Comparison of ENCODE assay signal across 27 cellular contexts in the genomic region with DNA sequence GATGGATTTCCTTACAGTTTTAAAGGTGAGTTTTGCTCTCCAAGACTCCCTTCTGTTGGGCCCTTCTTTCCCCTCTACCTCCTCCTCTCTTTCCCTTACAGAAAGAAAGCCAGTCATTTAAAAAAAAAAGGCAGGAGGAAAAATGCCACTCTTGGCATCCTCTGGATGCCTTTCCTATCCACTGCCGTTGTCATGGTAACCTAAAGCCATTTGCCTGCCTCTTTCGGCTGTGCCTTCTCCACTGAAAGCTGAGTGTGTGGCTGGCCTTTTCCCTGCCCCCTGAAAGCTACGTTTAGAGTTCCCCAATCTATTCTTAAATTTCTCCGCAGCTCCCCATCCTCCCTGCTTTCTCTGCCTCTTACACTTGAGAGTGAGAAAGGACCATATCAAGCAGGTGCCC.
A peak's percentile ranks its signal among the peaks of the same experiment; 100 is the strongest.
DNase-seq lines count a peak whose midpoint lies in the region; ATAC-seq, FAIRE-seq and TF ChIP-seq lines count a peak whose summit lies in the region.
"Had no signal": no experiment of that assay in that cellular context is flagged by ENCODE, and none has a peak within 500 bp of the region (broad histone marks: within the 10 kb centered on the region; RNA-seq: fewer than 3 reads in every experiment).

No MANE protein-coding gene starts in this region.

- H3K4me3 ChIP-seq in SK-N-SH (ENCODE audit: low read depth in 2 of 2, low read length in 1 of 2) (no peak overlapping the region), colonic mucosa (no peak overlapping the region)
- H3K4me3 ChIP-seq: BLaER1 treated with 17β-estradiol and CSF1 and Interleukin-3, amounts not matched to agents 10 nM and 100 nM; hepatocyte; SJCRH30; thoracic aorta had no signal

- H3K9ac ChIP-seq in SK-N-SH (no peak overlapping the region), colonic mucosa (ENCODE audit: low read depth in 2 of 2, low read length in 2 of 2) (no peak overlapping the region)
- H3K9ac ChIP-seq: BLaER1 treated with 17β-estradiol and CSF1 and Interleukin-3, amounts not matched to agents 10 nM and 100 nM had no signal

- H3K4me2 ChIP-seq in SK-N-SH: no peak overlapping the region
- H3K4me2 ChIP-seq: BLaER1 treated with 17β-estradiol and CSF1 and Interleukin-3, amounts not matched to agents 10 nM and 100 nM; hepatocyte had no signal

- CTCF ChIA-PET in SK-N-SH (lab: Yijun Ruan, JAX): interaction anchor here (1.2 kb wide), 1 partner anchor 11 kb away, joined by 3 read pairs; no protein-coding TSS in a partner anchor

- no peaks in the 10 kb centered on the region for H3K27me3 ChIP-seq in SK-N-SH (ENCODE audit: insufficient read depth)
- H3K27me3 ChIP-seq in colonic mucosa: no peaks in the 10 kb centered on the region
- H3K27me3 ChIP-seq: BLaER1 treated with 17β-estradiol and CSF1 and Interleukin-3, amounts not matched to agents 10 nM and 100 nM; SJCRH30 had no signal

- TF ChIP-seq POLR2A in GM12891 (IDR thresholded peaks at IDR 0.05; ENCODE audit: low read depth, low read length): no peak

- no peaks in the 10 kb centered on the region for H3K79me2 ChIP-seq in SK-N-SH (ENCODE audit: insufficient read depth)
- H3K79me2 ChIP-seq: hepatocyte had no signal

- FAIRE-seq in GM12891 (lab: Jason Lieb, UNC): no peak
- FAIRE-seq: bronchial epithelial cell, kidney had no signal

- no peaks in the 10 kb centered on the region for H4K20me1 ChIP-seq in SK-N-SH (ENCODE audit: insufficient read depth)
- H4K20me1 ChIP-seq: BLaER1 treated with 17β-estradiol and CSF1 and Interleukin-3, amounts not matched to agents 10 nM and 100 nM had no signal

- no peak for ATAC-seq in SK-N-SH treated with all-trans-retinoic acid at 6 μM for 48 hours
- ATAC-seq in HG03108 (IDR thresholded peaks at IDR 0.05; ENCODE audit: unreplicated experiment): no peak
- ATAC-seq: Panc1; stimulated activated effector memory CD8-positive, alpha-beta T cell treated with anti-CD3 and anti-CD28 coated beads, Interleukin-12 subunit alpha, Interleukin-12 subunit beta, amount 100 ng/mL, for 72 hours had no signal

- no peak for TF ChIP-seq EP300 in SK-N-SH (IDR thresholded peaks at IDR 0.05; ENCODE audit: borderline replicate concordance in 1 of 2, low read depth in 1 of 2, low read length in 1 of 2)

- 3% methylated on average over 4 of the region's 4 CpGs for WGBS in SK-N-SH (ENCODE audit: low lambda C conversion rate)

- no peak for TF ChIP-seq RAD21 in SK-N-SH (IDR thresholded peaks at IDR 0.05; ENCODE audit: low read length)

- no peaks in the 10 kb centered on the region for H3K9me3 ChIP-seq in SK-N-SH
- H3K9me3 ChIP-seq in colonic mucosa: no peaks in the 10 kb centered on the region
- H3K9me3 ChIP-seq: SJCRH30 had no signal

- intact Hi-C loops in colonic mucosa (cut with DNase I): no loop called here

- no peaks in the 10 kb centered on the region for H3F3A ChIP-seq in SK-N-SH (replicated peaks; ENCODE audit: insufficient read depth)

- no peaks in the 10 kb centered on the region for H3K9me2 ChIP-seq in SK-N-SH

- no peak overlapping the region for H2AFZ ChIP-seq in SK-N-SH (ENCODE audit: low read depth)
- H2AFZ ChIP-seq: hepatocyte had no signal

- POLR2A ChIA-PET in SK-N-SH (lab: Yijun Ruan, JAX): no interaction called here

- no peaks in the 10 kb centered on the region for H3K4me1 ChIP-seq in SK-N-SH (ENCODE audit: control insufficient read depth in 1 of 2, insufficient read depth in 2 of 2, low read depth in 1 of 2, low read length in 1 of 2)
- no peaks in the 10 kb centered on the region for H3K4me1 ChIP-seq in colonic mucosa
- H3K4me1 ChIP-seq: BLaER1 treated with 17β-estradiol and CSF1 and Interleukin-3, amounts not matched to agents 10 nM and 100 nM; SJCRH30 had no signal

- TF ChIP-seq CTCF in SK-N-SH (IDR thresholded peaks at IDR 0.05) (no peak), colonic mucosa (IDR thresholded peaks at IDR 0.05) (no peak)

- no peak overlapping the region for H3K27ac ChIP-seq in SK-N-SH (ENCODE audit: low read depth in 2 of 2, low read length in 1 of 2)
- no peak overlapping the region for H3K27ac ChIP-seq in colonic mucosa
- H3K27ac ChIP-seq: BLaER1 treated with 17β-estradiol and CSF1 and Interleukin-3, amounts not matched to agents 10 nM and 100 nM; hepatocyte; SJCRH30; thoracic aorta had no signal

- peak; percentile 44 for DNase-seq in SK-N-SH
- DNase-seq in NCI-H748 (lab: John Stamatoyannopoulos, UW; ENCODE audit: unreplicated experiment): peak; percentile 78
- peak; percentile 43 for DNase-seq in iPS-NIHi7 (ENCODE audit: extremely low spot score)
- no peak for DNase-seq in GM12891 (ENCODE audit: insufficient read length, low spot score)
- DNase-seq in colonic mucosa: no peak
- no peak for DNase-seq in T-helper 1 cell
- DNase-seq: activated CD4-positive, alpha-beta memory T cell treated with anti-CD3 and anti-CD28 coated beads, Interleukin-2, amount 10 ng/mL, durations not matched to agents 7 days and 5 days; activated CD4-positive, CD25-positive, alpha-beta regulatory T cell; activated gamma-delta T cell; activated T-cell treated with anti-CD3 and anti-CD28 coated beads for 4 hours; dermis blood vessel endothelial cell; foreskin fibroblast; GDM1; KG1; kidney; MV-4-11; naive B cell; NCI-H2171; SJCRH30 had no signal

- no peaks in the 10 kb centered on the region for H3K36me3 ChIP-seq in SK-N-SH (replicated peaks in 1 of 2; ENCODE audit: control insufficient read depth in 1 of 2, insufficient read depth in 2 of 2, low read length in 1 of 2)
- no peaks in the 10 kb centered on the region for H3K36me3 ChIP-seq in colonic mucosa
- H3K36me3 ChIP-seq: BLaER1 treated with 17β-estradiol and CSF1 and Interleukin-3, amounts not matched to agents 10 nM and 100 nM; SJCRH30; thoracic aorta had no signal

TF ChIP-seq in SK-N-SH, 30 proteins besides CTCF, POLR2A, EP300 and RAD21:
- no peak for TF ChIP-seq GATA2 (CRISPR knock-in tag; IDR thresholded peaks at IDR 0.05)
- no peak for TF ChIP-seq MEF2A (IDR thresholded peaks at IDR 0.05; ENCODE audit: borderline replicate concordance, low read depth)
- no peak for TF ChIP-seq RCOR1 (IDR thresholded peaks at IDR 0.05; ENCODE audit: low read length)
- TF ChIP-seq POLR2AphosphoS5 (IDR thresholded peaks at IDR 0.05; ENCODE audit: low read depth, low read length): no peak
- no peak for TF ChIP-seq TAF1 (IDR thresholded peaks at IDR 0.05; ENCODE audit: borderline replicate concordance, low read depth, low read length)

TF ChIP-seq in SK-N-SH treated with all-trans-retinoic acid at 6 μM for 48 hours, 23 proteins besides CTCF, POLR2A, EP300 and RAD21 (continues in another document):
- no peak for TF ChIP-seq CSDC2 (CRISPR knock-in tag; IDR thresholded peaks at IDR 0.05)
- TF ChIP-seq TCF4 (CRISPR knock-in tag; IDR thresholded peaks at IDR 0.05; ENCODE audit: borderline replicate concordance): no peak
- TF ChIP-seq ZFP30 (CRISPR knock-in tag; IDR thresholded peaks at IDR 0.05): no peak
- no peak for TF ChIP-seq PATZ1 (CRISPR knock-in tag; IDR thresholded peaks at IDR 0.05; ENCODE audit: borderline replicate concordance)

TF ChIP-seq in GM12891, 5 proteins besides CTCF, POLR2A, EP300 and RAD21:
- no peak for TF ChIP-seq POLR2AphosphoS5 (IDR thresholded peaks at IDR 0.05; ENCODE audit: low read depth, low read length)
- no peak for TF ChIP-seq TAF1 (IDR thresholded peaks at IDR 0.05; ENCODE audit: low read depth, low read length)
- TF ChIP-seq SPI1 (IDR thresholded peaks at IDR 0.05; ENCODE audit: low read depth, low read length): no peak
- no peak for TF ChIP-seq POU2F2 (IDR thresholded peaks at IDR 0.05; ENCODE audit: low read depth, low read length)
- TF ChIP-seq PAX5 (IDR thresholded peaks at IDR 0.05; ENCODE audit: insufficient read depth, low read length, severe bottlenecking): no peak

Comparison
In these comparisons a context has a peak if more than half of its experiments do, and no peak if none do; other contexts are left out.
1. DNase-seq: peak in SK-N-SH (single experiment), NCI-H748 (single experiment) and iPS-NIHi7 (single experiment); none in GM12891 (single experiment), colonic mucosa (single experiment) and T-helper 1 cell (0 of 5).